Comparison of ENCODE assay signal across 8 cellular contexts in the genomic region with DNA sequence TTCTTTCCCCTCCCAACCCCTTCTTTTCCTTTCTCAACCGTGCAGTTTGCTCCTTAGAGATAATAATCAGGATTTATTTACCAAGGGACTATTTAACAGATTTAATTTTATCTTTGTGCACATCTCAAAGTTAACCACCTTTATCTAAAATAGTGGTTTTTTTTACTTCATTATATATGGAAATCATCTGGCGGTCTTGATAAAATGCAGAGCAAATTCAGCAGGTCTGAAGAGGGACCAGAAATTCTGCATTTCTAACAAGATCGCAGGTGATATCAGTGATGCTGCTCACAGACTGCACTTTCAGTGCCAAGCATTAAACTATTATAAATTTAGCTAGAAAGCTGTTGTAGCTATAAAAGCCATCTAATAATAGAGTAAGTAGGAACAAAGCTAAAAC.
"Had no signal": no experiment of that assay in that cellular context is flagged by ENCODE, and none has a peak within 500 bp of the region (broad histone marks: within the 10 kb centered on the region; RNA-seq: fewer than 3 reads in every experiment).

No MANE protein-coding gene starts in this region.

- FAIRE-seq: H1 had no signal

- H2AFZ ChIP-seq: GM23248, GM23338 had no signal

- H3K4me1 ChIP-seq: HAP-1 had no signal

- ATAC-seq: GM23338, HCT116 had no signal

- H3K27ac ChIP-seq: GM23248 had no signal

- H3K36me3 ChIP-seq: HAP-1 had no signal

- H3K4me3 ChIP-seq: GM23248, GM23338, HAP-1 had no signal

- DNase-seq: GOT3, H7, H9 had no signal

- H3K4me2 ChIP-seq: GM23338 had no signal

- H3K9ac ChIP-seq: GM23248 had no signal

- H3K9me3 ChIP-seq: HAP-1 had no signal
